ENCODE assay signal across 14 cellular contexts in genomic region chr3:36988336-36988735, GRCh38. TPM values are rescaled to one million over a fixed set of nuclear protein-coding genes. Genes with fewer than 3 reads are reported as not detected.
DNase-seq lines count a peak whose midpoint lies in the region; ATAC-seq, FAIRE-seq and TF ChIP-seq lines count a peak whose summit lies in the region.
"Had no signal": no experiment of that assay in that cellular context is flagged by ENCODE, and none has a peak within 500 bp of the region (broad histone marks: within the 10 kb centered on the region; RNA-seq: fewer than 3 reads in every experiment).

No MANE protein-coding gene starts in this region.

- CTCF ChIA-PET in activated naive CD4-positive, alpha-beta T cell treated with anti-CD3 and anti-CD28 coated beads for 36 hours (lab: Charles Lee) = interaction anchor here (0.8 to 1.8 kb wide), 3 partner anchors 22 to 225 kb away, joined by 3 to 8 read pairs (median 8); no protein-coding TSS in a partner anchor

- H3K27ac Mint-ChIP-seq in activated naive CD4-positive, alpha-beta T cell treated with anti-CD3 and anti-CD28 coated beads for 36 hours = peak overlapping the region; percentile 41
- H3K27ac Mint-ChIP-seq in T-helper 1 cell treated with Interleukin-12 subunit alpha and Interleukin-12 subunit beta and Interleukin-4 antibody, amounts not matched to agents 30 μg/mL and 1 μg/mL, for 36 hours = peak overlapping the region; percentile 58
- H3K27ac Mint-ChIP-seq in effector memory CD8-positive, alpha-beta T cell = peak overlapping the region; percentile 0 to 57
- peak overlapping the region; percentile 3 for H3K27ac Mint-ChIP-seq in stimulated activated memory B cell treated with anti-CD40 and anti-IgM and Interleukin-4, amounts not matched to agents 10 μg/mL and 1 μg/mL and 100 μg/mL, for 72 hours

- peak overlapping the region; percentile 22 for H3K4me3 Mint-ChIP-seq in activated naive CD4-positive, alpha-beta T cell treated with anti-CD3 and anti-CD28 coated beads for 36 hours
- peak overlapping the region; percentile 42 for H3K4me3 Mint-ChIP-seq in T-helper 1 cell treated with Interleukin-12 subunit alpha and Interleukin-12 subunit beta and Interleukin-4 antibody, amounts not matched to agents 30 μg/mL and 1 μg/mL, for 36 hours
- peak overlapping the region in 1 of 2 donors; percentile 9 for H3K4me3 Mint-ChIP-seq in effector memory CD8-positive, alpha-beta T cell
- peak overlapping the region; percentile 56 for H3K4me3 Mint-ChIP-seq in stimulated activated memory B cell treated with anti-CD40 and anti-IgM and Interleukin-4, amounts not matched to agents 10 μg/mL and 1 μg/mL and 100 μg/mL, for 72 hours

- H3K36me3 Mint-ChIP-seq in activated naive CD4-positive, alpha-beta T cell treated with anti-CD3 and anti-CD28 coated beads for 36 hours (ENCODE audit: low read depth) = peaks cover 56% of the 10 kb centered on the region
- peaks cover 61% of the 10 kb centered on the region for H3K36me3 Mint-ChIP-seq in T-helper 1 cell treated with Interleukin-12 subunit alpha and Interleukin-12 subunit beta and Interleukin-4 antibody, amounts not matched to agents 30 μg/mL and 1 μg/mL, for 36 hours (ENCODE audit: low read depth)
- H3K36me3 Mint-ChIP-seq in effector memory CD8-positive, alpha-beta T cell (ENCODE audit: insufficient read depth) = peaks cover 44% of the 10 kb centered on the region
- peaks cover 55% of the 10 kb centered on the region for H3K36me3 Mint-ChIP-seq in stimulated activated memory B cell treated with anti-CD40 and anti-IgM and Interleukin-4, amounts not matched to agents 10 μg/mL and 1 μg/mL and 100 μg/mL, for 72 hours

- intact Hi-C loops in activated naive CD4-positive, alpha-beta T cell treated with anti-CD3 and anti-CD28 coated beads for 36 hours (cut with micrococcal nuclease) = no loop called here

- no peak for FAIRE-seq in D721Med (lab: Jason Lieb, UNC)
- FAIRE-seq: G401.6, pancreas had no signal

- H3K9me3 Mint-ChIP-seq in activated naive CD4-positive, alpha-beta T cell treated with anti-CD3 and anti-CD28 coated beads for 36 hours = no peaks in the 10 kb centered on the region
- H3K9me3 Mint-ChIP-seq in T-helper 1 cell treated with Interleukin-12 subunit alpha and Interleukin-12 subunit beta and Interleukin-4 antibody, amounts not matched to agents 30 μg/mL and 1 μg/mL, for 36 hours = no peaks in the 10 kb centered on the region
- no peaks in the 10 kb centered on the region for H3K9me3 Mint-ChIP-seq in effector memory CD8-positive, alpha-beta T cell
- H3K9me3 Mint-ChIP-seq in stimulated activated memory B cell treated with anti-CD40 and anti-IgM and Interleukin-4, amounts not matched to agents 10 μg/mL and 1 μg/mL and 100 μg/mL, for 72 hours = no peaks in the 10 kb centered on the region

- no peak for TF ChIP-seq CTCF in D721Med (IDR thresholded peaks at IDR 0.05; ENCODE audit: insufficient read depth, missing control alignments)

- no peak for DNase-seq in activated naive CD4-positive, alpha-beta T cell treated with anti-CD3 and anti-CD28 coated beads for 36 hours
- no peak for DNase-seq in activated naive CD4-positive, alpha-beta T cell (lab: John Stamatoyannopoulos, UW)
- no peak for DNase-seq in effector memory CD8-positive, alpha-beta T cell
- no peak for DNase-seq in NCI-H2196 treated with DMSO at 0.1 percent for 48 hours (lab: John Stamatoyannopoulos, UW; ENCODE audit: unreplicated experiment)
- no peak for DNase-seq in D721Med (ENCODE audit: insufficient read length, low spot score)
- DNase-seq: cerebellar nuclear complex; kidney glomerular epithelial cell; NCI-H1436 treated with DMSO at 0.1 percent for 48 hours; pancreas; stimulated activated CD4-positive, alpha-beta T cell treated with anti-CD3 and anti-CD28 coated beads, Interleukin-4, amount 100 ng/mL, for 4 hours had no signal

- ATAC-seq in effector memory CD8-positive, alpha-beta T cell (replicated peaks) = no peak
- ATAC-seq in stimulated activated memory B cell treated with anti-CD40 and anti-IgM and Interleukin-4, amounts not matched to agents 10 μg/mL and 1 μg/mL and 100 μg/mL, for 72 hours = no peak
- ATAC-seq in GM21825 (IDR thresholded peaks at IDR 0.05; ENCODE audit: unreplicated experiment) = no peak
- ATAC-seq: pancreas had no signal

- H3K27me3 Mint-ChIP-seq in activated naive CD4-positive, alpha-beta T cell treated with anti-CD3 and anti-CD28 coated beads for 36 hours (ENCODE audit: low read depth) = no peaks in the 10 kb centered on the region
- no peaks in the 10 kb centered on the region for H3K27me3 Mint-ChIP-seq in T-helper 1 cell treated with Interleukin-12 subunit alpha and Interleukin-12 subunit beta and Interleukin-4 antibody, amounts not matched to agents 30 μg/mL and 1 μg/mL, for 36 hours (ENCODE audit: low read depth)
- H3K27me3 Mint-ChIP-seq in effector memory CD8-positive, alpha-beta T cell = no peaks in the 10 kb centered on the region
- H3K27me3 Mint-ChIP-seq in stimulated activated memory B cell treated with anti-CD40 and anti-IgM and Interleukin-4, amounts not matched to agents 10 μg/mL and 1 μg/mL and 100 μg/mL, for 72 hours = no peaks in the 10 kb centered on the region

- H3K4me1 Mint-ChIP-seq in activated naive CD4-positive, alpha-beta T cell treated with anti-CD3 and anti-CD28 coated beads for 36 hours (ENCODE audit: low read depth) = peaks cover 43% of the 10 kb centered on the region
- H3K4me1 Mint-ChIP-seq in T-helper 1 cell treated with Interleukin-12 subunit alpha and Interleukin-12 subunit beta and Interleukin-4 antibody, amounts not matched to agents 30 μg/mL and 1 μg/mL, for 36 hours (ENCODE audit: low read depth) = peaks cover 36% of the 10 kb centered on the region
- peaks cover 26 to 35% of the 10 kb centered on the region in 2 donors for H3K4me1 Mint-ChIP-seq in effector memory CD8-positive, alpha-beta T cell (ENCODE audit: low read depth in 2 of 2)
- H3K4me1 Mint-ChIP-seq in stimulated activated memory B cell treated with anti-CD40 and anti-IgM and Interleukin-4, amounts not matched to agents 10 μg/mL and 1 μg/mL and 100 μg/mL, for 72 hours = peaks cover 27% of the 10 kb centered on the region

RNA-seq across cellular contexts. Expression of gene EPM2AIP1, which starts 4.6 kb away (rescaled TPM):
- total RNA-seq in activated naive CD4-positive, alpha-beta T cell treated with anti-CD3 and anti-CD28 coated beads for 36 hours = 10 to 100 TPM; 10.8 to 13.1 TPM

RNA-seq across cellular contexts. Expression of gene MLH1, which starts 5.0 kb away (rescaled TPM):
- total RNA-seq in activated naive CD4-positive, alpha-beta T cell treated with anti-CD3 and anti-CD28 coated beads for 36 hours = 10 to 100 TPM; 86.6 to 95.3 TPM

RNA-seq across cellular contexts. Expression of gene TRANK1, which starts 43.5 kb away (rescaled TPM):
- total RNA-seq in activated naive CD4-positive, alpha-beta T cell treated with anti-CD3 and anti-CD28 coated beads for 36 hours = 10 to 100 TPM; 10.9 to 11.0 TPM

Comparison
In these comparisons a context has a peak if more than half of its experiments do, and no peak if none do; other contexts are left out.
1. H3K27ac Mint-ChIP-seq: peak in every context shown above with its lines; median percentile 58 in T-helper 1 cell treated with Interleukin-12 subunit alpha and Interleukin-12 subunit beta and Interleukin-4 antibody, amounts not matched to agents 30 μg/mL and 1 μg/mL, for 36 hours; 41 in activated naive CD4-positive, alpha-beta T cell treated with anti-CD3 and anti-CD28 coated beads for 36 hours; 28 in effector memory CD8-positive, alpha-beta T cell; 3 in stimulated activated memory B cell treated with anti-CD40 and anti-IgM and Interleukin-4, amounts not matched to agents 10 μg/mL and 1 μg/mL and 100 μg/mL, for 72 hours.